In genomic region chr4:159103406-159104131, GRCh38 we compare ENCODE assay signal across 8 cellular contexts. TPM values are rescaled to one million over a fixed set of nuclear protein-coding genes. Genes with fewer than 3 reads are reported as not detected.
DNase-seq lines count a peak whose midpoint lies in the region; ATAC-seq and TF ChIP-seq lines count a peak whose summit lies in the region.

No MANE protein-coding gene starts in this region.

- no peaks in the 10 kb centered on the region for H3K27me3 ChIP-seq in thoracic aorta (replicated peaks; ENCODE audit: insufficient read depth)

- peak overlapping the region; percentile 81 for H3K4me3 ChIP-seq in thoracic aorta

- ATAC-seq in HG02759 (IDR thresholded peaks at IDR 0.05; ENCODE audit: unreplicated experiment) (peak; percentile 25), esophagus mucosa (peak; percentile 38), thoracic aorta (ENCODE audit: insufficient number of reproducible peaks, low FRiP score, low read depth) (peak; percentile 56)

- H3K27ac ChIP-seq in thoracic aorta: peak overlapping the region; percentile 88 to 96

- H3K4me1 ChIP-seq in thoracic aorta (ENCODE audit: control insufficient read depth in 1 of 2, low read depth in 2 of 2): peaks cover 26 to 39% of the 10 kb centered on the region in 2 donors

- H3K9me3 ChIP-seq in thoracic aorta: no peaks in the 10 kb centered on the region

- no peaks in the 10 kb centered on the region for H3K36me3 ChIP-seq in thoracic aorta

- TF ChIP-seq CTCF in thoracic aorta (IDR thresholded peaks at IDR 0.05): no peak

- DNase-seq in NCI-H1092 treated with DMSO at 0.1 percent for 48 hours (lab: John Stamatoyannopoulos, UW) (peak; percentile 53), NCI-H1092 (lab: John Stamatoyannopoulos, UW) (no peak), NCI-H69 (lab: John Stamatoyannopoulos, UW) (peak; percentile 68), myocyte (ENCODE audit: low read depth) (peak; percentile 74), thoracic aorta (ENCODE audit: low spot score) (peak; percentile 5)
- peak; percentile 58 to 71 for DNase-seq in activated T-cell treated with anti-CD3 and anti-CD28 coated beads, Interleukin-2, amount 50 U/mL, for 48 hours

RNA-seq across cellular contexts. Expression of gene RAPGEF2, which starts 0.7 kb away (rescaled TPM):
- 8.4 TPM for total RNA-seq in esophagus mucosa
- total RNA-seq in myocyte: 16.2 and 17.6 TPM in 2 replicates
- 10.0 TPM for polyA plus RNA-seq in myocyte (2012)
- 10 to 100 TPM; 63.0 to 63.6 TPM for total RNA-seq in thoracic aorta
